Comparison of ENCODE assay signal across 9 cellular contexts in the genomic region with DNA sequence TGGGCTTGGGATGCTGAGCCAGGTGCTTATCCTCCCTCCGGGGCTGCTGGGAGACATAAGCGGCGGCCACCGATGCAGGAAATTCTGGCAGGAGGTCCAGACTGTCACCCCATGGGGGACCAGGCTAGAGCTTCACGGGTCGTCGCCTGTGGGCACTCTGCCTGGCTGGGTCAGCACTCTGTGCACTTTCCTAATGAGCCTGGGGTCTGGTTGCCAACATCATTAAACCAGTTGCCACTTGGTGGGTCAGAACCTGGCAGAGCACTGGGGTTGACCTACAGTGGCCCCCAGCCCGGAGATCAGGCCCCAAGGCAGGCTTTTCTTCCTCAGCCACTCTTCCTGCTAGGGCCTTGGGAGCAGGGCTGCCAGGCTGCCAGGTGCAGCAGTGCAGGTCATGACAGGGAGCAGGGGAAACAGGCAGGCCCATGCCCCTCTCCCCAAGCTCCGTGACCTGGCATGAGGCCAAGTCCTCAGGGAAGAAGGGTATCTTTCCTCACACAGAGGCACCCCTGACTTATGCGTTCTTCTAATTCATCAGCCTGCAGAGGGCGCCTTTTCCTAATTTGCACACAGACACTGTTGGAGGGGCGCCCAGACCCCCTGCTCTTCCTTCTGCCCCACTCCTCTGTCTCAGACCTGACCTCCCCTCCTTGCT.
DNase-seq lines count a peak whose midpoint lies in the region; ATAC-seq, FAIRE-seq and TF ChIP-seq lines count a peak whose summit lies in the region.
"Had no signal": no experiment of that assay in that cellular context is flagged by ENCODE, and none has a peak within 500 bp of the region (broad histone marks: within the 10 kb centered on the region; RNA-seq: fewer than 3 reads in every experiment).

No MANE protein-coding gene starts in this region.

- no TSS peak for BruUV-seq in endothelial cell of umbilical vein (replicated peaks; lab: Mats Ljungman, UMichigan)

- H3K4me2 ChIP-seq in endothelial cell of umbilical vein (ENCODE audit: insufficient read depth, low read length) = no peak overlapping the region

- TF ChIP-seq CTCF in heart right ventricle (IDR thresholded peaks at IDR 0.05) = peak in 5 of 9 donors; percentile 10 to 32 (median 19)
- peak; percentile 21 to 24 for TF ChIP-seq CTCF in endothelial cell of umbilical vein (IDR thresholded peaks at IDR 0.05; ENCODE audit: extremely low read depth in 1 of 2, insufficient read depth in 1 of 2, low read depth in 1 of 2, low read length in 2 of 2)
- peak in 3 of 5 experiments; percentile 21 to 38 (median 22) for TF ChIP-seq CTCF in transverse colon (IDR thresholded peaks at IDR 0.05)
- TF ChIP-seq CTCF in coronary artery (IDR thresholded peaks at IDR 0.05) = no peak

- CTCF ChIA-PET in endothelial cell of umbilical vein (lab: Charles Lee) = interaction anchor here (1.4 to 1.7 kb wide), 2 partner anchors 10 to 11 kb away, joined by 4 read pairs; no protein-coding TSS in a partner anchor

- no peak overlapping the region for H3K9ac ChIP-seq in endothelial cell of umbilical vein (replicated peaks; ENCODE audit: extremely low read depth, insufficient read depth, low read length)

- H3K9me3 ChIP-seq in heart right ventricle (no peaks in the 10 kb centered on the region), endothelial cell of umbilical vein (replicated peaks; ENCODE audit: control insufficient read depth, insufficient read depth, low read length) (no peaks in the 10 kb centered on the region), transverse colon (no peaks in the 10 kb centered on the region)
- H3K9me3 ChIP-seq: neutrophil had no signal

- in situ Hi-C loops in transverse colon (cut with MboI; ENCODE audit: low pct_ligation_motif_present in 1 of 4, low pct_unique_long_range_greater_than_20kb in 1 of 4, low sequenced_read_pairs in 3 of 4) = no loop called here

- H3K36me3 ChIP-seq in heart right ventricle (no peaks in the 10 kb centered on the region), endothelial cell of umbilical vein (ENCODE audit: control insufficient read depth in 2 of 2, extremely low read depth in 1 of 2, insufficient read depth in 2 of 2, low read length in 2 of 2) (no peaks in the 10 kb centered on the region), transverse colon (no peaks in the 10 kb centered on the region)
- H3K36me3 ChIP-seq: neutrophil had no signal

- dilution Hi-C loops in endothelial cell of umbilical vein (cut with MboI; ENCODE audit: extremely low pct_ligation_motif_present, low sequenced_read_pairs) = no loop called here

- intact Hi-C loops in heart right ventricle (cut with DNase I) = no loop called here
- intact Hi-C loops in cardiac septum (cut with DNase I) = no loop called here
- intact Hi-C loops in endothelial cell of umbilical vein (cut with micrococcal nuclease) = no loop called here
- intact Hi-C loops in transverse colon (cut with DNase I; ENCODE audit: low total_unique reads) = no loop called here

- POLR2A ChIA-PET in endothelial cell of umbilical vein (lab: Charles Lee) = no interaction called here

- ATAC-seq in heart right ventricle (no peak), HG02571 (IDR thresholded peaks at IDR 0.05; ENCODE audit: unreplicated experiment) (no peak)

- no peak overlapping the region for H2AFZ ChIP-seq in endothelial cell of umbilical vein (ENCODE audit: low read depth, low read length)

- H3K27me3 ChIP-seq in heart right ventricle (peaks cover 0 to 55% (median 29%) of the 10 kb centered on the region in 7 donors), endothelial cell of umbilical vein (ENCODE audit: control insufficient read depth in 2 of 2, insufficient read depth in 2 of 2, low read length in 2 of 2) (no peaks in the 10 kb centered on the region), transverse colon (no peaks in the 10 kb centered on the region)
- H3K27me3 ChIP-seq: neutrophil had no signal

- DNase-seq in heart right ventricle (no peak), cardiac septum (ENCODE audit: low spot score) (no peak), NCI-H2171 treated with DMSO at 0.1 percent for 48 hours (lab: John Stamatoyannopoulos, UW) (peak; percentile 98), endothelial cell of umbilical vein (ENCODE audit: low read depth, low spot score) (no peak), transverse colon (no peak), coronary artery (ENCODE audit: low spot score) (no peak), activated T-cell treated with anti-CD3 and anti-CD28 coated beads for 4 hours (no peak)

- FAIRE-seq in endothelial cell of umbilical vein (lab: Jason Lieb, UNC) = no peak

- no peak overlapping the region for H3K27ac ChIP-seq in heart right ventricle
- H3K27ac ChIP-seq in endothelial cell of umbilical vein (ENCODE audit: insufficient read depth, low read depth, low read length) = no peak overlapping the region
- H3K27ac ChIP-seq in transverse colon = no peak overlapping the region
- no peak overlapping the region for H3K27ac ChIP-seq in coronary artery
- H3K27ac ChIP-seq: neutrophil had no signal

- H3K4me3 ChIP-seq in heart right ventricle (no peak overlapping the region), endothelial cell of umbilical vein (replicated peaks in 1 of 3; ENCODE audit: insufficient read depth in 1 of 3, low read depth in 1 of 3, low read length in 3 of 3) (no peak overlapping the region), transverse colon (no peak overlapping the region), coronary artery (no peak overlapping the region)

- TF ChIP-seq EP300 in transverse colon (IDR thresholded peaks at IDR 0.05; ENCODE audit: low read depth) = no peak

- H3K4me1 ChIP-seq in heart right ventricle (peaks cover 0 to 4% (median 0%) of the 10 kb centered on the region in 9 donors), endothelial cell of umbilical vein (ENCODE audit: control insufficient read depth, extremely low read depth, insufficient read depth, low read length) (no peaks in the 10 kb centered on the region), transverse colon (no peaks in the 10 kb centered on the region)

- no peaks in the 10 kb centered on the region for H3K79me2 ChIP-seq in endothelial cell of umbilical vein (ENCODE audit: control insufficient read depth, insufficient read depth, low read length)

- H4K20me1 ChIP-seq in endothelial cell of umbilical vein (replicated peaks; ENCODE audit: control insufficient read depth, extremely low read depth, insufficient read depth, low read length) = no peaks in the 10 kb centered on the region

- no peaks in the 10 kb centered on the region for H3K9me1 ChIP-seq in endothelial cell of umbilical vein (replicated peaks; ENCODE audit: control insufficient read depth, extremely low read depth, insufficient read depth, low read length)

- 33 to 38% methylated on average over 12 of the region's 12 CpGs for WGBS in heart right ventricle, 2 donors
- 46 to 59% methylated on average over 3 to 12 of the region's 12 CpGs for WGBS in transverse colon (ENCODE audit: low coverage in 1 of 2), 2 donors

- no peak for TF ChIP-seq POLR2A in endothelial cell of umbilical vein (IDR thresholded peaks at IDR 0.05; ENCODE audit: low read depth, low read length)
- no peak for TF ChIP-seq POLR2A in transverse colon (IDR thresholded peaks at IDR 0.05)

TF ChIP-seq in endothelial cell of umbilical vein, 7 proteins besides CTCF, POLR2A, EP300 and RAD21:
- TF ChIP-seq POLR2AphosphoS5 (IDR thresholded peaks at IDR 0.05; ENCODE audit: insufficient read depth, low read depth, low read length) = no peak
- no peak for TF ChIP-seq GATA2 (IDR thresholded peaks at IDR 0.05; ENCODE audit: insufficient read depth, insufficient read length, low read depth, low read length)
- TF ChIP-seq, protein P1, sequence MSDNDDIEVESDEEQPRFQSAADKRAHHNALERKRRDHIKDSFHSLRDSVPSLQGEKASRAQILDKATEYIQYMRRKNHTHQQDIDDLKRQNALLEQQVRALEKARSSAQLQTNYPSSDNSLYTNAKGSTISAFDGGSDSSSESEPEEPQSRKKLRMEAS (IDR thresholded peaks at IDR 0.05; ENCODE audit: insufficient read depth, insufficient read length) = no peak
- no peak for TF ChIP-seq EZH2 (IDR thresholded peaks at IDR 0.05; ENCODE audit: borderline replicate concordance, low read depth, low read length, severe bottlenecking)
- no peak for TF ChIP-seq MYC (IDR thresholded peaks at IDR 0.05; ENCODE audit: low read depth, low read length)
- no peak for TF ChIP-seq JUN (IDR thresholded peaks at IDR 0.05; ENCODE audit: borderline replicate concordance, insufficient read depth, insufficient read length, low read depth)
- no peak for TF ChIP-seq FOS (IDR thresholded peaks at IDR 0.05; ENCODE audit: borderline replicate concordance, insufficient read depth, low read length)
TF ChIP-seq in endothelial cell of umbilical vein: peak in this region for 0.
